Comparison of ENCODE assay signal across 8 cellular contexts in the genomic region with DNA sequence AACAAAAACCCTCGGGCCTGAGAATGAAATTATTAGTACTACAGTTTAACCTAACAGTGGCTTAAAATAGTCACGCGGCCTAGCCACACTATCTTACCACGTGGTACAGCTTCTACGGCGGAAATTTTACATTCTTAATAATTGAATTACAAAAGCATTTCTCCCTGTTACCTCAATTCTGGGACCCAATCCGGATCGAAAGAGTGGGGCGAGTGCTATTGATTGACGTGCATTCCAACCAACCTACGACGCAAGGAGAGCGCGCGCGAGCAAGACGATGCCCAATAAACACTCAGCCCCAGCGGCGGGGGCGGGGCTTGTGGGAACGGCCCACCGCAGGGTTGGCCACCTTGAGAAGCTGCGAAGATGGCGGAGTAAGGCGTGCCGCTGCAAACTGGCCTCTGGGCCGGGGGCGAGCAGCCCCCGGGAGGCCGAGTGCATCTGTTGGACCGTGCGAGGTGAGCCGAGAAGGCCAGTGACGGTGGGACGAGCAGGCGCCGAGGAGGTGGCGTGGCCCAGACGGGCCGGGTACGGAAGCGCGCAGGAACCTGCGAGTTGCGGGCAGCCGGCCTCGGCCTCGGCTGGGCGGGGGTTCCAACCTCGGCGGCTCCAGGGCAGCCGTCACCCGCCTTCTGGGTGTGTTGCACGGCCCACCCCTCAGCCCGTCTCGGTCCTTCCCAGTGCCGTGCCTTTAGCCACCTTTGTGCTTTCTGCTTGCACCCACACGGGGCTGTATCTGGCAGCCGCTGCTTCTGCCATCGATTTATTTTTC. TPM values are rescaled to one million over a fixed set of nuclear protein-coding genes. Genes with fewer than 3 reads are reported as not detected.
DNase-seq lines count a peak whose midpoint lies in the region; ATAC-seq and TF ChIP-seq lines count a peak whose summit lies in the region.

No MANE protein-coding gene starts in this region.

- H3K4me3 ChIP-seq in SK-N-SH (ENCODE audit: low read depth in 2 of 2, low read length in 1 of 2): peak overlapping the region; percentile 75 to 88

- POLR2A ChIA-PET in GM10248 (lab: Yijun Ruan, JAX): interaction anchor here (0.6 to 0.7 kb wide), 3 partner anchors 33 to 719 kb away, joined by 4 to 5 read pairs (median 5); partner anchors contain the start of gene CCDC32
- POLR2A ChIA-PET in SK-N-SH (lab: Yijun Ruan, JAX): interaction anchor here (0.7 to 1.5 kb wide), 3 partner anchors 16 to 53 kb away, joined by 3 to 4 read pairs (median 3); partner anchors contain the start of genes CHP1, NUSAP1 and OIP5

- CTCF ChIA-PET in GM10248 (lab: Yijun Ruan, JAX): interaction anchor here (1.0 to 1.1 kb wide), 2 partner anchors 26 to 53 kb away, joined by 3 to 4 read pairs; partner anchors contain the start of gene CHP1
- CTCF ChIA-PET in SK-N-SH (lab: Yijun Ruan, JAX): interaction anchor here (0.6 to 1.2 kb wide), 4 partner anchors 10 to 389 kb away, joined by 3 to 4 read pairs (median 3); no protein-coding TSS in a partner anchor

- peak overlapping the region; percentile 90 for H2AFZ ChIP-seq in SK-N-SH (ENCODE audit: low read depth)

- no peaks in the 10 kb centered on the region for H3K9me3 ChIP-seq in SK-N-SH

- no peaks in the 10 kb centered on the region for H3K9me3 Mint-ChIP-seq in activated naive CD4-positive, alpha-beta T cell treated with anti-CD3 and anti-CD28 coated beads, Interleukin-2, amount 50 U/mL, for 72 hours

- no peak for TF ChIP-seq EP300 in SK-N-SH (IDR thresholded peaks at IDR 0.05; ENCODE audit: borderline replicate concordance in 1 of 2, low read depth in 1 of 2, low read length in 1 of 2)

- ATAC-seq in HG02610 (IDR thresholded peaks at IDR 0.05; ENCODE audit: unreplicated experiment): peak; percentile 97
- peak; percentile 98 to 99 for ATAC-seq in activated naive CD4-positive, alpha-beta T cell treated with anti-CD3 and anti-CD28 coated beads, Interleukin-2, amount 50 U/mL, for 72 hours

- TF ChIP-seq CTCF in GM10248 (IDR thresholded peaks at IDR 0.05; ENCODE audit: control extremely low read depth, extremely low read depth, low read depth, missing control alignments) (no peak), SK-N-SH (IDR thresholded peaks at IDR 0.05) (no peak)

- H3K79me2 ChIP-seq in SK-N-SH (ENCODE audit: insufficient read depth): peaks cover 49% of the 10 kb centered on the region

- TF ChIP-seq RAD21 in SK-N-SH (IDR thresholded peaks at IDR 0.05; ENCODE audit: low read length): no peak

- peak overlapping the region; percentile 75 to 84 for H3K27ac ChIP-seq in SK-N-SH (ENCODE audit: low read depth in 2 of 2, low read length in 1 of 2)
- peak overlapping the region; percentile 84 for H3K27ac ChIP-seq in temporal lobe (ENCODE audit: low read depth, low read length)

- H3K27me3 ChIP-seq in SK-N-SH (ENCODE audit: insufficient read depth): no peaks in the 10 kb centered on the region

- peak overlapping the region; percentile 70 for H3K4me2 ChIP-seq in SK-N-SH

- DNase-seq in GM10248 (ENCODE audit: extremely low spot score) (peak; percentile 99), NCI-H1092 (lab: John Stamatoyannopoulos, UW) (peak; percentile 96), SK-N-SH (peak; percentile 98), glomerular visceral epithelial cell (ENCODE audit: extremely low spot score) (peak; percentile 99), occipital lobe (lab: John Stamatoyannopoulos, UW) (peak; percentile 93)
- DNase-seq in activated naive CD4-positive, alpha-beta T cell treated with anti-CD3 and anti-CD28 coated beads, Interleukin-2, amount 50 U/mL, for 72 hours (ENCODE audit: low spot score in 2 of 2): peak; percentile 98

- under 1% methylated on average over 15 of the region's 60 CpGs for WGBS in SK-N-SH (ENCODE audit: low lambda C conversion rate)

- peaks cover 21% of the 10 kb centered on the region for H3F3A ChIP-seq in SK-N-SH (replicated peaks; ENCODE audit: insufficient read depth)

- H3K27ac Mint-ChIP-seq in activated naive CD4-positive, alpha-beta T cell treated with anti-CD3 and anti-CD28 coated beads, Interleukin-2, amount 50 U/mL, for 72 hours: peak overlapping the region; percentile 97 to 99

- H3K9ac ChIP-seq in SK-N-SH: peak overlapping the region; percentile 85

- peaks cover 30 to 50% of the 10 kb centered on the region in 2 donors for H3K36me3 Mint-ChIP-seq in activated naive CD4-positive, alpha-beta T cell treated with anti-CD3 and anti-CD28 coated beads, Interleukin-2, amount 50 U/mL, for 72 hours

- H3K36me3 ChIP-seq in SK-N-SH (replicated peaks in 1 of 2; ENCODE audit: control insufficient read depth in 1 of 2, insufficient read depth in 2 of 2, low read length in 1 of 2): peaks cover 34 to 42% of the 10 kb centered on the region in 2 experiments

- no peaks in the 10 kb centered on the region for H3K9me2 ChIP-seq in SK-N-SH

- peaks cover 6 to 7% of the 10 kb centered on the region in 2 experiments; a peak in 3 of 4 replicates for H3K4me1 ChIP-seq in SK-N-SH (ENCODE audit: control insufficient read depth in 1 of 2, insufficient read depth in 2 of 2, low read depth in 1 of 2, low read length in 1 of 2)

- no peaks in the 10 kb centered on the region for H4K20me1 ChIP-seq in SK-N-SH (ENCODE audit: insufficient read depth)

TF ChIP-seq in SK-N-SH, 30 proteins besides CTCF, POLR2A, EP300 and RAD21 (continues in another document):
- TF ChIP-seq TCF12 (IDR thresholded peaks at IDR 0.05) (no peak), NFIC (IDR thresholded peaks at IDR 0.05; ENCODE audit: borderline replicate concordance) (no peak), SMC3 (IDR thresholded peaks at IDR 0.05; ENCODE audit: low read depth, low read length) (no peak), MAX (IDR thresholded peaks at IDR 0.05; ENCODE audit: low read depth) (peak; percentile 94), EZH2phosphoT487 (IDR thresholded peaks at IDR 0.05; ENCODE audit: borderline replicate concordance, low read depth) (no peak), POLR2AphosphoS5 (IDR thresholded peaks at IDR 0.05; ENCODE audit: low read depth, low read length) (peak; percentile 98), CHD2 (IDR thresholded peaks at IDR 0.05; ENCODE audit: low read length, partially characterized antibody) (peak; percentile 95), MXI1 (IDR thresholded peaks at IDR 0.05; ENCODE audit: low read depth, low read length) (peak; percentile 96), RFX5 (IDR thresholded peaks at IDR 0.05; ENCODE audit: low read length) (peak; percentile 80; the same call in 1 of the 2 replicates), SIN3A (IDR thresholded peaks at IDR 0.05; ENCODE audit: borderline replicate concordance, low read depth, low read length) (no peak; the same call in 1 of the 2 replicates), YY1 (IDR thresholded peaks at IDR 0.05; ENCODE audit: low read depth) (peak; percentile 93), GATA2 (CRISPR knock-in tag; IDR thresholded peaks at IDR 0.05) (no peak)
- TF ChIP-seq, protein P1, sequence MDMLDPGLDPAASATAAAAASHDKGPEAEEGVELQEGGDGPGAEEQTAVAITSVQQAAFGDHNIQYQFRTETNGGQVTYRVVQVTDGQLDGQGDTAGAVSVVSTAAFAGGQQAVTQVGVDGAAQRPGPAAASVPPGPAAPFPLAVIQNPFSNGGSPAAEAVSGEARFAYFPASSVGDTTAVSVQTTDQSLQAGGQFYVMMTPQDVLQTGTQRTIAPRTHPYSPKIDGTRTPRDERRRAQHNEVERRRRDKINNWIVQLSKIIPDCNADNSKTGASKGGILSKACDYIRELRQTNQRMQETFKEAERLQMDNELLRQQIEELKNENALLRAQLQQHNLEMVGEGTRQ (IDR thresholded peaks at IDR 0.05; ENCODE audit: borderline replicate concordance, low read depth, low read length): peak; percentile 52

RNA-seq across cellular contexts. Expression of gene OIP5, which starts 48.6 kb away (rescaled TPM):
- 7.2 and 8.4 TPM in 2 replicates for polyA plus RNA-seq in SK-N-SH (2012; rRNA removed)
- 8.9 and 9.4 TPM in 2 replicates for polyA plus RNA-seq in SK-N-SH (2012; cell fraction: cytosol; rRNA removed)
- polyA plus RNA-seq in SK-N-SH (2012; cell fraction: nucleus; rRNA removed): 2.4 and 3.1 TPM in 2 replicates
- 10 to 100 TPM; 10.5 to 13.1 TPM for total RNA-seq in activated naive CD4-positive, alpha-beta T cell treated with anti-CD3 and anti-CD28 coated beads, Interleukin-2, amount 50 U/mL, for 72 hours
- total RNA-seq in occipital lobe (3.1 TPM), temporal lobe (1.5 TPM)

RNA-seq across cellular contexts. Expression of gene NUSAP1, which starts 48.8 kb away (rescaled TPM):
- 41.1 and 43.5 TPM in 2 replicates for polyA plus RNA-seq in SK-N-SH (2012; rRNA removed)
- 35.1 and 39.8 TPM in 2 replicates for polyA plus RNA-seq in SK-N-SH (2012; cell fraction: cytosol; rRNA removed)
- polyA plus RNA-seq in SK-N-SH (2012; cell fraction: nucleus; rRNA removed): 69.5 and 89.7 TPM in 2 replicates
- total RNA-seq in activated naive CD4-positive, alpha-beta T cell treated with anti-CD3 and anti-CD28 coated beads, Interleukin-2, amount 50 U/mL, for 72 hours: 100 to 1,000 TPM; 181 to 391 TPM
- total RNA-seq in occipital lobe (20.7 TPM), temporal lobe (16.7 TPM)

RNA-seq across cellular contexts. Expression of gene CHP1, which starts 52.8 kb away (rescaled TPM):
- polyA plus RNA-seq in SK-N-SH (2012; rRNA removed): 30.5 and 35.8 TPM in 2 replicates
- 39.8 and 41.4 TPM in 2 replicates for polyA plus RNA-seq in SK-N-SH (2012; cell fraction: cytosol; rRNA removed)
- 8.4 and 14.1 TPM in 2 replicates for polyA plus RNA-seq in SK-N-SH (2012; cell fraction: nucleus; rRNA removed)
- total RNA-seq in activated naive CD4-positive, alpha-beta T cell treated with anti-CD3 and anti-CD28 coated beads, Interleukin-2, amount 50 U/mL, for 72 hours: 10 to 100 TPM; 34.2 to 57.2 TPM
- total RNA-seq in occipital lobe (54.6 TPM), temporal lobe (37.1 TPM)

RNA-seq across cellular contexts. Expression of gene EXD1, which starts 53.3 kb away (rescaled TPM):
- 0.02 and 0.07 TPM in 2 replicates for polyA plus RNA-seq in SK-N-SH (2012; rRNA removed)
- polyA plus RNA-seq in SK-N-SH (2012; cell fraction: cytosol; rRNA removed): not detected in 2 replicates
- polyA plus RNA-seq in SK-N-SH (2012; cell fraction: nucleus; rRNA removed): 0.10 TPM in 1 of 2 replicates, not detected in the other
- total RNA-seq in activated naive CD4-positive, alpha-beta T cell treated with anti-CD3 and anti-CD28 coated beads, Interleukin-2, amount 50 U/mL, for 72 hours: under 1 TPM in 1 of 2 donors, not detected in 1; 0.32 TPM
- total RNA-seq in occipital lobe: 0.78 TPM
- total RNA-seq in temporal lobe: 0.25 TPM

Comparison
In these comparisons a context has a peak if more than half of its experiments do, and no peak if none do; other contexts are left out.
1. Peak in every context shown above with its lines: DNase-seq, ATAC-seq, H3K4me3 ChIP-seq and H3K27ac ChIP-seq.